22 cellular contexts compared by ENCODE assay signal in the genomic region with DNA sequence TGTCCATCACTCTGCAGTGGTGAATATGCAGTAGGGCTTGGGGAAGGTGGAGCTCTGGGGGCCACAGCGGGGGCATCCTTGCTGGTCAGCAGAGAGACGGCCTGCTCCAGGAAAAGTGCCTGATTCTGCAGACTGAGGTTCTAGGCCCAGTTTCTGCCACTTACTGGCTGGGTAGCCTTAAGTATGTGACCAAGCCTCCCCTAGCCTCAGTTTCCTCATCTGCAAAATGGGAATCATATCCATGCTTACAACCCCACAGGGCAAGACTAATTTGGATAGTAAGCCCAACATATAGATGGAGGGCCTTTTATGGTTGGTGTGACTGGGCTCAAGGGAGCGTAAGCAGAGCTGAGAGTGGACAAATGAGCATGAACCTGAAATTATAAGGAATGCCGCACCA.
DNase-seq lines count a peak whose midpoint lies in the region; ATAC-seq, FAIRE-seq and TF ChIP-seq lines count a peak whose summit lies in the region.
"Had no signal": no experiment of that assay in that cellular context is flagged by ENCODE, and none has a peak within 500 bp of the region (broad histone marks: within the 10 kb centered on the region; RNA-seq: fewer than 3 reads in every experiment).

No MANE protein-coding gene starts in this region.

- H2AFZ ChIP-seq in HepG2 (ENCODE audit: low read length), result no peak overlapping the region

- peaks cover 24% of the 10 kb centered on the region for H3K4me1 Mint-ChIP-seq in activated CD4-positive, alpha-beta T cell treated with anti-CD3 and anti-CD28 coated beads for 36 hours
- H3K4me1 Mint-ChIP-seq in stimulated activated naive CD8-positive, alpha-beta T cell treated with anti-CD3 and anti-CD28 coated beads, Interleukin-15, Interleukin-2, amounts not matched to agents 100 ng/mL and 50 ng/mL, for 24 hours (ENCODE audit: low read depth), result peaks cover 32% of the 10 kb centered on the region
- H3K4me1 Mint-ChIP-seq: B cell had no signal

- in situ Hi-C loops in HepG2 (cut with HindIII; ENCODE audit: extremely low pct_ligation_motif_present, low pct_unique_long_range_greater_than_20kb), result no loop called here

- DNase-seq in activated CD4-positive, alpha-beta T cell treated with anti-CD3 and anti-CD28 coated beads for 36 hours, result no peak
- DNase-seq in activated CD4-positive, alpha-beta T cell treated with anti-CD3 and anti-CD28 coated beads for 4 hours, result no peak
- no peak for DNase-seq in stimulated activated naive CD8-positive, alpha-beta T cell treated with anti-CD3 and anti-CD28 coated beads, Interleukin-15, Interleukin-2, amounts not matched to agents 100 U/mL and 50 U/mL, for 24 hours
- DNase-seq in HepG2 (ENCODE audit: low spot score), result no peak
- no peak for DNase-seq in caudate nucleus (lab: John Stamatoyannopoulos, UW)
- DNase-seq: CD4-positive, CD25-positive, alpha-beta regulatory T cell; DMS79; MV-4-11; NCI-H1417 treated with DMSO at 0.1 percent for 48 hours; NCI-H2029; NCI-H2171; NCI-H446 treated with DMSO at 0.1 percent for 48 hours; NCI-H748 treated with DMSO at 0.1 percent for 48 hours; RPMI8226 had no signal

- CTCF ChIA-PET in activated CD4-positive, alpha-beta T cell treated with anti-CD3 and anti-CD28 coated beads for 36 hours (lab: Charles Lee), result interaction anchor here (2.8 kb wide), 1 partner anchor 35 kb away, joined by 14 read pairs; no protein-coding TSS in a partner anchor
- CTCF ChIA-PET in HepG2 (lab: Yijun Ruan, JAX; ENCODE audit: low intra/inter-chr PET ratio, low total read pairs), result no interaction called here

- FAIRE-seq in HepG2 (lab: Jason Lieb, UNC), result no peak
- FAIRE-seq: D721Med had no signal

- 100% methylated on average over 2 of the region's 4 CpGs for WGBS in HepG2 (ENCODE audit: low lambda C conversion rate)

- no peak for TF ChIP-seq CTCF in HepG2 (CRISPR knock-in tag; IDR thresholded peaks at IDR 0.05)

- TF ChIP-seq POLR2A in HepG2 (IDR thresholded peaks at IDR 0.05; ENCODE audit: insufficient read depth in 1 of 2, low read depth in 2 of 2, low read length in 2 of 2), result no peak

- H3K27me3 Mint-ChIP-seq in activated CD4-positive, alpha-beta T cell treated with anti-CD3 and anti-CD28 coated beads for 36 hours, result no peaks in the 10 kb centered on the region
- H3K27me3 Mint-ChIP-seq in stimulated activated naive CD8-positive, alpha-beta T cell treated with anti-CD3 and anti-CD28 coated beads, Interleukin-15, Interleukin-2, amounts not matched to agents 100 ng/mL and 50 ng/mL, for 24 hours, result no peaks in the 10 kb centered on the region
- H3K27me3 Mint-ChIP-seq: B cell; CD4-positive, CD25-positive, alpha-beta regulatory T cell had no signal

- no peak for TF ChIP-seq RAD21 in HepG2 (CRISPR knock-in tag; IDR thresholded peaks at IDR 0.05)

- no peak overlapping the region for H3K4me3 Mint-ChIP-seq in activated CD4-positive, alpha-beta T cell treated with anti-CD3 and anti-CD28 coated beads for 36 hours
- H3K4me3 Mint-ChIP-seq in stimulated activated naive CD8-positive, alpha-beta T cell treated with anti-CD3 and anti-CD28 coated beads, Interleukin-15, Interleukin-2, amounts not matched to agents 100 ng/mL and 50 ng/mL, for 24 hours, result no peak overlapping the region
- H3K4me3 Mint-ChIP-seq: B cell had no signal

- BruUV-seq in HepG2 (replicated peaks; lab: Mats Ljungman, UMichigan), result no TSS peak

- no peak overlapping the region for H3K9ac ChIP-seq in HepG2 (ENCODE audit: insufficient read depth, low read depth, low read length)

- no peak overlapping the region for H3K4me2 ChIP-seq in HepG2 (ENCODE audit: low read depth, low read length)

- no peak overlapping the region for H3K4me3 ChIP-seq in HepG2 (replicated peaks in 1 of 3; ENCODE audit: insufficient read depth in 1 of 3, low read depth in 2 of 3, low read length in 3 of 3)
- H3K4me3 ChIP-seq: HAP-1 had no signal

- peak overlapping the region; percentile 37 for H3K27ac Mint-ChIP-seq in activated CD4-positive, alpha-beta T cell treated with anti-CD3 and anti-CD28 coated beads for 36 hours
- H3K27ac Mint-ChIP-seq in stimulated activated naive CD8-positive, alpha-beta T cell treated with anti-CD3 and anti-CD28 coated beads, Interleukin-15, Interleukin-2, amounts not matched to agents 100 ng/mL and 50 ng/mL, for 24 hours, result peak overlapping the region; percentile 21
- H3K27ac Mint-ChIP-seq: B cell had no signal

- H3K27ac ChIP-seq in HepG2 (ENCODE audit: extremely low read length, insufficient read depth, low read length), result no peak overlapping the region
- no peak overlapping the region for H3K27ac ChIP-seq in caudate nucleus (ENCODE audit: low read depth, low read length)
- H3K27ac ChIP-seq: 22Rv1, HL-60 had no signal

- H3K79me2 ChIP-seq in HepG2 (ENCODE audit: insufficient read depth, low read length), result no peaks in the 10 kb centered on the region

- no peaks in the 10 kb centered on the region for H4K20me1 ChIP-seq in HepG2 (ENCODE audit: insufficient read depth, low read length)

- peaks cover 47% of the 10 kb centered on the region for H3K4me1 ChIP-seq in HepG2 (ENCODE audit: insufficient read depth, low read length)

- H3K9me3 ChIP-seq in HepG2 (ENCODE audit: low read length), result no peaks in the 10 kb centered on the region
- H3K9me3 ChIP-seq: HAP-1 had no signal

- POLR2A ChIA-PET in activated CD4-positive, alpha-beta T cell treated with anti-CD3 and anti-CD28 coated beads for 36 hours (lab: Charles Lee), result no interaction called here
- POLR2A ChIA-PET in HepG2 (lab: Yijun Ruan, JAX), result no interaction called here

- no peaks in the 10 kb centered on the region for H3K27me3 ChIP-seq in HepG2 (ENCODE audit: control insufficient read depth in 1 of 2, insufficient read depth in 2 of 2, low read length in 2 of 2)

- H3K36me3 Mint-ChIP-seq in activated CD4-positive, alpha-beta T cell treated with anti-CD3 and anti-CD28 coated beads for 36 hours (ENCODE audit: low read depth), result peaks cover 63% of the 10 kb centered on the region
- H3K36me3 Mint-ChIP-seq in stimulated activated naive CD8-positive, alpha-beta T cell treated with anti-CD3 and anti-CD28 coated beads, Interleukin-15, Interleukin-2, amounts not matched to agents 100 ng/mL and 50 ng/mL, for 24 hours (ENCODE audit: low read depth), result peaks cover 75% of the 10 kb centered on the region

- H3K9me3 Mint-ChIP-seq in activated CD4-positive, alpha-beta T cell treated with anti-CD3 and anti-CD28 coated beads for 36 hours (ENCODE audit: low read depth), result peaks cover 4% of the 10 kb centered on the region
- H3K9me3 Mint-ChIP-seq in stimulated activated naive CD8-positive, alpha-beta T cell treated with anti-CD3 and anti-CD28 coated beads, Interleukin-15, Interleukin-2, amounts not matched to agents 100 ng/mL and 50 ng/mL, for 24 hours, result no peaks in the 10 kb centered on the region

- TF ChIP-seq EP300 in HepG2 (IDR thresholded peaks at IDR 0.05; ENCODE audit: low read depth in 2 of 2, low read length in 2 of 2), result no peak
- TF ChIP-seq EP300 in HepG2 (CRISPR knock-in tag; IDR thresholded peaks at IDR 0.05; ENCODE audit: borderline replicate concordance), result no peak

- intact Hi-C loops in activated CD4-positive, alpha-beta T cell treated with anti-CD3 and anti-CD28 coated beads for 36 hours (cut with DNase I, micrococcal nuclease), result no loop called here
- intact Hi-C loops in HepG2 (cut with micrococcal nuclease; ENCODE audit: unreplicated experiment), result no loop called here

- ATAC-seq in activated CD4-positive, alpha-beta T cell treated with anti-CD3 and anti-CD28 coated beads for 36 hours, result no peak
- no peak for ATAC-seq in stimulated activated naive CD8-positive, alpha-beta T cell treated with anti-CD3 and anti-CD28 coated beads, Interleukin-15, Interleukin-2, amounts not matched to agents 100 U/mL and 50 U/mL, for 24 hours
- ATAC-seq in HepG2 (no peak), GM18907 (IDR thresholded peaks at IDR 0.05; ENCODE audit: unreplicated experiment) (no peak), HG02678 (IDR thresholded peaks at IDR 0.05; ENCODE audit: unreplicated experiment) (no peak)

- peaks cover 4% of the 10 kb centered on the region in 2 experiments; a peak in 3 of 5 replicates for H3K36me3 ChIP-seq in HepG2 (replicated peaks in 1 of 2; ENCODE audit: control insufficient read depth in 1 of 2, insufficient read depth in 2 of 2, low read length in 2 of 2)

TF ChIP-seq in HepG2, 621 proteins besides CTCF, POLR2A, EP300 and RAD21 (continues in another document):
- TF ChIP-seq ZNF180 (CRISPR knock-in tag; IDR thresholded peaks at IDR 0.05; ENCODE audit: borderline replicate concordance, low read depth) (no peak), ZNF629 (CRISPR knock-in tag; conservative IDR thresholded peaks at IDR 0.05) (peak; percentile 68)
